In the genomic region with DNA sequence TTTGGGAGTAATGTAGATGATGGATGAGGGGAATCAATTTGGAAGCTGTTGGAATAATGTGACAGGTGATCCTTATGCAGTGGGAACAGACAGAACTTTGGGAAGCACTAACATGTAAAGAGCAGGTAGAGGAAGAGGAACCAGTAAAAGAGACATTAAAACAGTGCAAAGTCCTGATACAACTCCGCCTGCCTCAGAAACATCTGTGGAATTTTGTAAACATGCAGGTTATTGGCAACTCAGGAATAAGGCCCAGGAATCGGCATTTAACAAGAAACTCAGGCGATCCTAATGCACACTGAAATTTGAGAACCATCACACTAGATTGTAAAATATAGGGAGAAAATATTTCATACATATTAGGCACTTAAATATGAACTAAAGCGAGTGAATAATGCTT, we compare ENCODE assay signal across 9 cellular contexts. TPM values are rescaled to one million over a fixed set of nuclear protein-coding genes. Genes with fewer than 3 reads are reported as not detected.
"Had no signal": no experiment of that assay in that cellular context is flagged by ENCODE, and none has a peak within 500 bp of the region (broad histone marks: within the 10 kb centered on the region; RNA-seq: fewer than 3 reads in every experiment).

No MANE protein-coding gene starts in this region.

RNA-seq across cellular contexts. Expression of gene FRMD7, which starts 29.1 kb away (rescaled TPM):
- total RNA-seq: OCI-LY7, PC-9, Peyer's patch, Right ventricle myocardium inferior, Right ventricle myocardium superior, RPMI7951, SJCRH30, SJSA1 had no signal
- polyA plus RNA-seq: SK-N-SH had no signal
